26 cellular contexts compared by ENCODE assay signal in the genomic region with DNA sequence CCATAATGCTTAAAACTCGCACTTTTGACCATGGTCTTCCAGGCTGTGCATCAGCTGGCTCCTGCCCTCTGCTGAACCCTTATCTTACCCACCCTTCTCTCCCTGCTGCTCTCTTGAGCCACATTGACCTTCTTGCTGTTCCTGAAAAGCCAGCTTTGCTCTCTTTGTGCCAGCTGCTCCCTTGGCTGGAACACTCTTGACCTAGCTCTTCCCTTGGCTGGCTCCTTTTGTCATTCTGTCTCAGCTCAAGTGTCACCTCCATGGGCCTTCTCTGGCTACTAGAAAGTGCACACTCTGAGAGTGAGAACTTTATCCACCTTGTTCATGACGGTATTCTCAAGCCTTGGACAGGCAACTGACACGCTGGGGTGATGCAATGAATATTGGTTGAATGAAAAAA.
"Had no signal": no experiment of that assay in that cellular context is flagged by ENCODE, and none has a peak within 500 bp of the region (broad histone marks: within the 10 kb centered on the region; RNA-seq: fewer than 3 reads in every experiment).

No MANE protein-coding gene starts in this region.

- H3K4me1 ChIP-seq: upper lobe of right lung had no signal

- H3K9me3 ChIP-seq: colonic mucosa, mucosa of descending colon, upper lobe of right lung had no signal

- H3K36me3 ChIP-seq: colonic mucosa, upper lobe of right lung had no signal

- H2AFZ ChIP-seq: parathyroid adenoma had no signal

- H3K27ac ChIP-seq: colonic mucosa, dorsolateral prefrontal cortex, parathyroid adenoma, upper lobe of right lung had no signal

- H3K27me3 ChIP-seq: colonic mucosa, dorsolateral prefrontal cortex, upper lobe of right lung had no signal

- H3K4me3 ChIP-seq: colonic mucosa, dorsolateral prefrontal cortex, lung, mucosa of descending colon, upper lobe of right lung had no signal

- ATAC-seq: activated CD4-positive, alpha-beta T cell treated with anti-CD3 and anti-CD28 coated beads for 36 hours; activated CD8-positive, alpha-beta memory T cell treated with anti-CD3 and anti-CD28 coated beads, Interleukin-2, amount 10 ng/mL, durations not matched to agents 7 days and 5 days; activated CD8-positive, alpha-beta T cell treated with anti-CD3 and anti-CD28 coated beads, Interleukin-2, amount 10 ng/mL, durations not matched to agents 7 days and 5 days; activated naive CD8-positive, alpha-beta T cell treated with anti-CD3 and anti-CD28 coated beads, Interleukin-2, amount 50 U/mL, for 24 hours; mucosa of descending colon; sciatic nerve; stimulated activated effector memory CD8-positive, alpha-beta T cell treated with anti-CD3 and anti-CD28 coated beads, Interleukin-12 subunit alpha, Interleukin-12 subunit beta, amount 100 ng/mL, for 72 hours; stimulated activated naive CD8-positive, alpha-beta T cell treated with anti-CD3 and anti-CD28 coated beads, Interleukin-15, amount 100 ng/mL, for 72 hours; upper lobe of right lung had no signal

- DNase-seq: activated CD4-positive, alpha-beta T cell treated with anti-CD3 and anti-CD28 coated beads for 36 hours; activated CD4-positive, CD25-positive, alpha-beta regulatory T cell; activated CD8-positive, alpha-beta memory T cell treated with anti-CD3 and anti-CD28 coated beads, Interleukin-2, amount 10 ng/mL, durations not matched to agents 7 days and 5 days; activated CD8-positive, alpha-beta T cell treated with anti-CD3 and anti-CD28 coated beads, Interleukin-2, amount 10 ng/mL, durations not matched to agents 7 days and 5 days; activated naive CD8-positive, alpha-beta T cell treated with anti-CD3 and anti-CD28 coated beads, Interleukin-2, amount 50 U/mL, for 24 hours; activated T-cell treated with anti-CD3 and anti-CD28 coated beads, Interleukin-2, amount 50 U/mL, for 48 hours; amygdala; colonic mucosa; dorsolateral prefrontal cortex; effector memory CD4-positive, alpha-beta T cell; head of caudate nucleus; hypothalamus; immature natural killer cell; kidney; mucosa of descending colon; nucleus accumbens; small intestine; stimulated activated CD4-positive, alpha-beta T cell treated with anti-CD3 and anti-CD28 coated beads, Interleukin-4, amount 100 ng/mL, for 24 hours; stimulated activated naive CD8-positive, alpha-beta T cell treated with anti-CD3 and anti-CD28 coated beads, Interleukin-15, amount 100 ng/mL, for 72 hours; substantia nigra; T-helper 1 cell; upper lobe of right lung had no signal

- H3K9ac ChIP-seq: parathyroid adenoma had no signal

- H3K79me2 ChIP-seq: parathyroid adenoma had no signal
